8 cellular contexts compared by ENCODE assay signal in genomic region chr9:4739587-4740372, GRCh38. TPM values are rescaled to one million over a fixed set of nuclear protein-coding genes. Genes with fewer than 3 reads are reported as not detected.
DNase-seq lines count a peak whose midpoint lies in the region; ATAC-seq and TF ChIP-seq lines count a peak whose summit lies in the region.

No MANE protein-coding gene starts in this region.

- 39 to 45% methylated on average over 25 of the region's 25 CpGs for WGBS in heart right ventricle, 2 donors

- H3K27ac Mint-ChIP-seq in activated CD4-positive, alpha-beta memory T cell treated with anti-CD3 and anti-CD28 coated beads, Interleukin-2, amount 10 ng/mL, durations not matched to agents 7 days and 5 days: peak overlapping the region; percentile 85

- no peaks in the 10 kb centered on the region for H3K27me3 ChIP-seq in heart right ventricle

- no peaks in the 10 kb centered on the region for H3K9me3 Mint-ChIP-seq in activated CD4-positive, alpha-beta memory T cell treated with anti-CD3 and anti-CD28 coated beads, Interleukin-2, amount 10 ng/mL, durations not matched to agents 7 days and 5 days

- POLR2A ChIA-PET in activated CD4-positive, alpha-beta memory T cell treated with anti-CD3 and anti-CD28 coated beads, Interleukin-2, amount 10 ng/mL, durations not matched to agents 7 days and 5 days (lab: Charles Lee): interaction anchor here (0.7 to 2.7 kb wide), 34 partner anchors 8 to 1276 kb away, joined by 3 to 28 read pairs (median 6); partner anchors contain the start of genes CD274, CDC37L1, JAK2 and PDCD1LG2

- peaks cover 0 to 44% (median 23%) of the 10 kb centered on the region in 9 donors for H3K4me1 ChIP-seq in heart right ventricle

- H3K36me3 Mint-ChIP-seq in activated CD4-positive, alpha-beta memory T cell treated with anti-CD3 and anti-CD28 coated beads, Interleukin-2, amount 10 ng/mL, durations not matched to agents 7 days and 5 days (ENCODE audit: low read depth): peaks cover 29% of the 10 kb centered on the region

- peak in 1 of 2 donors; percentile 30 for DNase-seq in heart right ventricle
- no peak for DNase-seq in Right ventricle myocardium inferior (ENCODE audit: missing footprints)
- DNase-seq in activated CD4-positive, alpha-beta memory T cell treated with anti-CD3 and anti-CD28 coated beads, Interleukin-2, amount 10 ng/mL, durations not matched to agents 7 days and 5 days: no peak
- peak; percentile 25 for DNase-seq in hepatic stellate cell (ENCODE audit: low spot score)
- no peak for DNase-seq in globus pallidus (ENCODE audit: low spot score)
- no peak for DNase-seq in effector CD4-positive, alpha-beta T cell
- no peak for DNase-seq in OCI-M2 (lab: John Stamatoyannopoulos, UW; ENCODE audit: unreplicated experiment)

- no peak for TF ChIP-seq CTCF in heart right ventricle (IDR thresholded peaks at IDR 0.05)

- no peak for ATAC-seq in heart right ventricle
- ATAC-seq in Right ventricle myocardium inferior: no peak

- H3K9me3 ChIP-seq in heart right ventricle: no peaks in the 10 kb centered on the region

- H3K27me3 Mint-ChIP-seq in activated CD4-positive, alpha-beta memory T cell treated with anti-CD3 and anti-CD28 coated beads, Interleukin-2, amount 10 ng/mL, durations not matched to agents 7 days and 5 days: no peaks in the 10 kb centered on the region

- CTCF ChIA-PET in activated CD4-positive, alpha-beta memory T cell treated with anti-CD3 and anti-CD28 coated beads, Interleukin-2, amount 10 ng/mL, durations not matched to agents 7 days and 5 days (lab: Charles Lee): interaction anchor here (0.9 to 2.4 kb wide), 12 partner anchors 8 to 889 kb away, joined by 3 to 9 read pairs (median 4); partner anchors contain the start of genes PLPP6, RIC1 and SPATA6L

- intact Hi-C loops in heart right ventricle (cut with DNase I) (loop anchor here in 7 of 10 donors (5.0 to 10.0 kb wide), 7 partner anchors 52 to 355 kb away; partner anchors contain the start of genes CDC37L1 (in 4 of the 7), PLPP6 (in 3 of the 7) and RCL1 (in 2 of the 7)), Right ventricle myocardium inferior (cut with DNase I) (loop anchor here (2.0 to 10.0 kb wide), 4 partner anchors 62 to 715 kb away; partner anchors contain the start of genes CD274, CDC37L1 and PLPP6)

- peak overlapping the region; percentile 84 to 96 (median 95) for H3K27ac ChIP-seq in heart right ventricle
- H3K27ac ChIP-seq in skin epidermis: peak overlapping the region in 19 of 21 experiments; percentile 54 to 97 (median 91)

- H3K4me3 ChIP-seq in heart right ventricle: peak overlapping the region; percentile 79 to 98 (median 95)
- peak overlapping the region; percentile 75 to 89 (median 78) for H3K4me3 ChIP-seq in skin epidermis

- peaks cover 39% of the 10 kb centered on the region for H3K4me1 Mint-ChIP-seq in activated CD4-positive, alpha-beta memory T cell treated with anti-CD3 and anti-CD28 coated beads, Interleukin-2, amount 10 ng/mL, durations not matched to agents 7 days and 5 days

- H3K4me3 Mint-ChIP-seq in activated CD4-positive, alpha-beta memory T cell treated with anti-CD3 and anti-CD28 coated beads, Interleukin-2, amount 10 ng/mL, durations not matched to agents 7 days and 5 days: peak overlapping the region; percentile 92

- peaks cover 0 to 2% (median 0%) of the 10 kb centered on the region in 9 donors for H3K36me3 ChIP-seq in heart right ventricle

RNA-seq across cellular contexts. Expression of gene AK3, which starts 1.2 kb away (rescaled TPM):
- total RNA-seq in heart right ventricle (100 to 1,000 TPM; 125 to 217 (median 146) TPM), Right ventricle myocardium inferior (198 TPM)
- polyA plus RNA-seq in heart right ventricle: 10 to 100 TPM; 32.9 to 35.8 TPM
- 10 to 100 TPM; 34.0 to 34.6 TPM for total RNA-seq in activated CD4-positive, alpha-beta memory T cell treated with anti-CD3 and anti-CD28 coated beads, Interleukin-2, amount 10 ng/mL, durations not matched to agents 7 days and 5 days

RNA-seq across cellular contexts. Expression of gene RCL1, which starts 53.0 kb away (rescaled TPM):
- total RNA-seq in heart right ventricle (1 to 10 TPM; 4.8 to 9.9 (median 6.8) TPM), Right ventricle myocardium inferior (5.0 TPM)
- 1 to 10 TPM; 5.3 to 7.2 TPM for polyA plus RNA-seq in heart right ventricle
- 10 to 100 TPM; 11.5 to 12.3 TPM for total RNA-seq in activated CD4-positive, alpha-beta memory T cell treated with anti-CD3 and anti-CD28 coated beads, Interleukin-2, amount 10 ng/mL, durations not matched to agents 7 days and 5 days
